ENCODE assay signal across 11 cellular contexts in the genomic region with DNA sequence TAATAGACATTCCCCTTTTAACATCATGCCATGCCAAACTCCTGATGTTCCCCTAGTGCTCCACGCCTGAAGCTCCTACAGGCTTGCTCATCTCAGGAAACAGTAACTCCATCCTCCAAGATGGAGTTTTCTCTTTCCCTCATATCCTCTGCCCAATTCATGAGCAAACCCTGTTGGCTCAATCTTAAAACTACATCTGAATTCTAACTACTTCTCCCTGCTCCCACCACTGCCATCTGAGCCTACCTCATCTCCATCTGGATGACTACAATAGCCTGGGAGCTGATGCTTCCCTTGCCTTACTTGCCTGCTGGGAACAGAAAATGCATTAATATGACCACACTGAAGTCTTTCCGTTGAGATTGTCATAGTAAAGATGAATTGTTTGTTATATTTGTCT.
DNase-seq lines count a peak whose midpoint lies in the region; ATAC-seq, FAIRE-seq and TF ChIP-seq lines count a peak whose summit lies in the region.
"Had no signal": no experiment of that assay in that cellular context is flagged by ENCODE, and none has a peak within 500 bp of the region (broad histone marks: within the 10 kb centered on the region; RNA-seq: fewer than 3 reads in every experiment).

No MANE protein-coding gene starts in this region.

- no peak for FAIRE-seq in kidney (lab: Jason Lieb, UNC)

- intact Hi-C loops in OCI-LY7 (cut with micrococcal nuclease; ENCODE audit: unreplicated experiment) (no loop called here), dorsolateral prefrontal cortex (cut with DNase I) (no loop called here), gastrocnemius medialis (cut with DNase I; ENCODE audit: low total_unique reads) (loop anchor here (2.0 kb wide), 1 partner anchor 13 kb away; no protein-coding TSS in a partner anchor), kidney (cut with DNase I) (no loop called here)

- peak overlapping the region; percentile 47 for H3K4me2 ChIP-seq in OCI-LY7 (ENCODE audit: low read length)

- H4K20me1 ChIP-seq in OCI-LY7 (ENCODE audit: insufficient read depth, low read length), result no peaks in the 10 kb centered on the region

- BruUV-seq in OCI-LY7 (replicated peaks; lab: Mats Ljungman, UMichigan), result no TSS peak

- no peaks in the 10 kb centered on the region for H3K9me2 ChIP-seq in OCI-LY7 (ENCODE audit: insufficient read depth, low read length)

- peaks cover 38% of the 10 kb centered on the region for H3K79me2 ChIP-seq in OCI-LY7 (ENCODE audit: insufficient read depth, low read depth, low read length)

- POLR2A ChIA-PET in OCI-LY7 (lab: Charles Lee), result interaction anchor here (2.2 to 3.0 kb wide), 3 partner anchors 10 to 68 kb away, joined by 12 to 18 read pairs (median 15); no protein-coding TSS in a partner anchor

- no peak for ATAC-seq in gastrocnemius medialis

- H3K4me1 ChIP-seq in OCI-LY7 (ENCODE audit: insufficient read depth, low read length, poor library complexity, severe bottlenecking) (peaks cover 31% of the 10 kb centered on the region), gastrocnemius medialis (peaks cover 75% of the 10 kb centered on the region in 2 donors), kidney (ENCODE audit: control insufficient read depth in 1 of 2, insufficient read depth in 1 of 2, low read depth in 1 of 2, low read length in 2 of 2) (peaks cover 3 to 12% of the 10 kb centered on the region in 2 donors)

- H3K9ac ChIP-seq in kidney (ENCODE audit: low read length in 2 of 2), result no peak overlapping the region

- TF ChIP-seq POLR2A in gastrocnemius medialis (IDR thresholded peaks at IDR 0.05), result no peak

- DNase-seq in DMS 273 treated with DMSO at 0.1 percent for 48 hours (lab: John Stamatoyannopoulos, UW) (peak; percentile 13), OCI-LY7 (ENCODE audit: low spot score) (no peak), dorsolateral prefrontal cortex (no peak), gastrocnemius medialis (no peak), kidney (no peak), foreskin melanocyte (no peak), ureter (ENCODE audit: low spot score) (no peak)
- no peak for DNase-seq in stimulated activated CD4-positive, alpha-beta T cell treated with anti-CD3 and anti-CD28 coated beads, Interleukin-1b, Interleukin-23, amount 100 ng/mL, for 48 hours
- DNase-seq: activated CD8-positive, alpha-beta memory T cell treated with anti-CD3 and anti-CD28 coated beads, Interleukin-2, amount 50 U/mL, for 4 hours; midbrain; NCI-H446 treated with DMSO at 0.1 percent for 48 hours had no signal

- TF ChIP-seq CTCF in OCI-LY7 (conservative IDR thresholded peaks at IDR 0.05; ENCODE audit: low read length) (no peak), dorsolateral prefrontal cortex (IDR thresholded peaks at IDR 0.05 in 54 of 56, conservative IDR thresholded peaks at IDR 0.05 in 2 of 56; ENCODE audit: low read depth in 1 of 56, partially characterized antibody in 56 of 56) (no peak), gastrocnemius medialis (IDR thresholded peaks at IDR 0.05 in 4 of 5, conservative IDR thresholded peaks at IDR 0.05 in 1 of 5) (no peak), kidney (IDR thresholded peaks at IDR 0.05; ENCODE audit: borderline replicate concordance, extremely low read depth, insufficient read depth) (no peak)

- H3K36me3 ChIP-seq in OCI-LY7 (ENCODE audit: insufficient read depth, low read length) (peaks cover 25% of the 10 kb centered on the region), gastrocnemius medialis (peaks cover 0 to 16% of the 10 kb centered on the region in 2 donors), kidney (ENCODE audit: control insufficient read depth in 1 of 2, insufficient read depth in 2 of 2, low read length in 2 of 2) (no peaks in the 10 kb centered on the region)

- in situ Hi-C loops in gastrocnemius medialis (cut with MboI; ENCODE audit: low sequenced_read_pairs in 4 of 4), result no loop called here

- H2AFZ ChIP-seq in OCI-LY7 (ENCODE audit: low read length), result no peak overlapping the region

- H3K27ac ChIP-seq in OCI-LY7 (ENCODE audit: low read depth, low read length, poor library complexity, severe bottlenecking) (no peak overlapping the region), dorsolateral prefrontal cortex (peak overlapping the region in 47 of 59 donors; percentile 2 to 85 (median 67)), gastrocnemius medialis (peak overlapping the region in 3 of 4 donors; percentile 2 to 36 (median 27)), kidney (ENCODE audit: low read depth in 2 of 2, low read length in 2 of 2) (peak overlapping the region in 1 of 2 donors; percentile 60)

- no peaks in the 10 kb centered on the region for H3K9me3 ChIP-seq in OCI-LY7 (ENCODE audit: low read length)
- no peaks in the 10 kb centered on the region for H3K9me3 ChIP-seq in gastrocnemius medialis
- no peaks in the 10 kb centered on the region for H3K9me3 ChIP-seq in kidney (ENCODE audit: control insufficient read depth in 1 of 2, low read length in 2 of 2)

- H3K4me3 ChIP-seq in OCI-LY7 (ENCODE audit: low read depth, low read length, poor library complexity, severe bottlenecking) (no peak overlapping the region), dorsolateral prefrontal cortex (no peak overlapping the region), gastrocnemius medialis (no peak overlapping the region), kidney (ENCODE audit: low read length in 2 of 2) (no peak overlapping the region)

- CTCF ChIA-PET in OCI-LY7 (lab: Charles Lee; ENCODE audit: unreplicated experiment), result no interaction called here

- H3K27me3 ChIP-seq in dorsolateral prefrontal cortex (no peaks in the 10 kb centered on the region), gastrocnemius medialis (no peaks in the 10 kb centered on the region)
